In genomic region chr10:33146189-33146524, GRCh38 we compare ENCODE assay signal across 20 cellular contexts.
"Had no signal": no experiment of that assay in that cellular context is flagged by ENCODE, and none has a peak within 500 bp of the region (broad histone marks: within the 10 kb centered on the region; RNA-seq: fewer than 3 reads in every experiment).

No MANE protein-coding gene starts in this region.

- H3K27ac ChIP-seq: gastrocnemius medialis, left ventricle myocardium inferior, neural progenitor cell, parathyroid adenoma, psoas muscle, right atrium auricular region, spleen, tibial nerve had no signal

- H3K4me1 ChIP-seq: gastrocnemius medialis, neural progenitor cell, parathyroid adenoma, psoas muscle, tibial nerve had no signal

- H3K9me3 Mint-ChIP-seq: activated B cell treated with CpG ODN at 0.5 μM for 24 hours; effector memory CD8-positive, alpha-beta T cell had no signal

- H3K27ac Mint-ChIP-seq: activated B cell treated with CpG ODN at 0.5 μM for 24 hours; activated naive CD4-positive, alpha-beta T cell treated with anti-CD3 and anti-CD28 coated beads, Interleukin-2, amount 10 ng/mL, durations not matched to agents 7 days and 5 days; naive B cell; T-helper 2 cell treated with Interferon-gamma antibody and Interleukin-4, amounts not matched to agents 5 μg/mL and 100 μg/mL, for 36 hours had no signal

- H3K36me3 ChIP-seq: gastrocnemius medialis, left ventricle myocardium inferior, neural progenitor cell, right atrium auricular region, spleen, tibial nerve had no signal

- H3K4me3 ChIP-seq: gastrocnemius medialis, left ventricle myocardium inferior, lung, neural progenitor cell, psoas muscle, right atrium auricular region, spleen, tibial nerve had no signal

- H2AFZ ChIP-seq: neural progenitor cell, parathyroid adenoma had no signal

- H3K27me3 ChIP-seq: gastrocnemius medialis, neural progenitor cell, right atrium auricular region, spleen, tibial nerve had no signal

- H3K9me3 ChIP-seq: gastrocnemius medialis, left ventricle myocardium inferior, psoas muscle, right atrium auricular region, tibial nerve had no signal

- H3K4me3 Mint-ChIP-seq: activated B cell treated with CpG ODN at 0.5 μM for 24 hours; activated naive CD4-positive, alpha-beta T cell treated with anti-CD3 and anti-CD28 coated beads, Interleukin-2, amount 10 ng/mL, durations not matched to agents 7 days and 5 days; naive B cell; T-helper 2 cell treated with Interferon-gamma antibody and Interleukin-4, amounts not matched to agents 5 μg/mL and 100 μg/mL, for 36 hours had no signal

- ATAC-seq: effector memory CD8-positive, alpha-beta T cell; gastrocnemius medialis had no signal

- H3K36me3 Mint-ChIP-seq: naive B cell, neural progenitor cell had no signal

- DNase-seq: activated B cell treated with CpG ODN at 0.5 μM for 24 hours; activated CD4-positive, alpha-beta T cell treated with anti-CD3 and anti-CD28 coated beads, Interleukin-2, amount 50 U/mL, for 1 hour; activated effector memory CD4-positive, alpha-beta T cell treated with anti-CD3 and anti-CD28 coated beads, Interleukin-2, amount 50 U/mL, for 16 hours; activated naive CD4-positive, alpha-beta T cell treated with anti-CD3 and anti-CD28 coated beads, Interleukin-2, amount 10 ng/mL, durations not matched to agents 7 days and 5 days; cortex of kidney; effector memory CD8-positive, alpha-beta T cell; erythroblast; gastrocnemius medialis; glutamatergic neuron; left ventricle myocardium inferior; naive B cell; psoas muscle; spleen; stimulated activated naive CD4-positive, alpha-beta T cell had no signal

- H3K4me2 ChIP-seq: neural progenitor cell had no signal

- H3K79me2 ChIP-seq: parathyroid adenoma had no signal

- H3K27me3 Mint-ChIP-seq: activated B cell treated with CpG ODN at 0.5 μM for 24 hours; effector memory CD8-positive, alpha-beta T cell had no signal
